ENCODE assay signal across 13 cellular contexts in genomic region chr15:75170711-75171341, GRCh38. TPM values are rescaled to one million over a fixed set of nuclear protein-coding genes. Genes with fewer than 3 reads are reported as not detected.
DNase-seq lines count a peak whose midpoint lies in the region; ATAC-seq and TF ChIP-seq lines count a peak whose summit lies in the region.
"Had no signal": no experiment of that assay in that cellular context is flagged by ENCODE, and none has a peak within 500 bp of the region (broad histone marks: within the 10 kb centered on the region; RNA-seq: fewer than 3 reads in every experiment).

No MANE protein-coding gene starts in this region.

- H3K4me1 Mint-ChIP-seq in activated T-helper 17 cell treated with anti-CD3 and anti-CD28 coated beads, Interleukin-2, amount 50 U/mL, for 72 hours = peaks cover 11% of the 10 kb centered on the region

- peaks cover 4% of the 10 kb centered on the region for H3K9me3 Mint-ChIP-seq in activated T-helper 17 cell treated with anti-CD3 and anti-CD28 coated beads, Interleukin-2, amount 50 U/mL, for 72 hours

- H3K27ac ChIP-seq in BLaER1 treated with 17β-estradiol and CSF1 and Interleukin-3, amounts not matched to agents 10 nM and 100 nM = peak overlapping the region in 10 of 11 experiments; percentile 47 to 87 (median 79); a peak in 20 of 22 replicates
- H3K27ac ChIP-seq: spleen had no signal

- peak overlapping the region in 7 of 11 experiments; percentile 22 to 68 (median 62); a peak in 12 of 22 replicates for H3K9ac ChIP-seq in BLaER1 treated with 17β-estradiol and CSF1 and Interleukin-3, amounts not matched to agents 10 nM and 100 nM

- peaks cover 0 to 43% (median 11%) of the 10 kb centered on the region in 11 experiments; a peak in 14 of 22 replicates for H3K9me3 ChIP-seq in BLaER1 treated with 17β-estradiol and CSF1 and Interleukin-3, amounts not matched to agents 10 nM and 100 nM (replicated peaks in 1 of 11)

- peaks cover 0 to 6% (median 0%) of the 10 kb centered on the region in 11 experiments; a peak in 1 of 22 replicates for H3K36me3 ChIP-seq in BLaER1 treated with 17β-estradiol and CSF1 and Interleukin-3, amounts not matched to agents 10 nM and 100 nM
- H3K36me3 ChIP-seq: spleen had no signal

- TF ChIP-seq RAD21 in Ishikawa (IDR thresholded peaks at IDR 0.05; ENCODE audit: low read depth) = no peak

- H3K27me3 ChIP-seq in BLaER1 treated with 17β-estradiol and CSF1 and Interleukin-3, amounts not matched to agents 10 nM and 100 nM = no peaks in the 10 kb centered on the region
- H3K27me3 ChIP-seq: spleen had no signal

- no peaks in the 10 kb centered on the region for H3K36me3 Mint-ChIP-seq in activated T-helper 17 cell treated with anti-CD3 and anti-CD28 coated beads, Interleukin-2, amount 50 U/mL, for 72 hours (ENCODE audit: low read depth)

- peak overlapping the region; percentile 2 for H3K4me3 Mint-ChIP-seq in activated T-helper 17 cell treated with anti-CD3 and anti-CD28 coated beads, Interleukin-2, amount 50 U/mL, for 72 hours

- peak overlapping the region; percentile 59 to 97 (median 86) for H3K4me2 ChIP-seq in BLaER1 treated with 17β-estradiol and CSF1 and Interleukin-3, amounts not matched to agents 10 nM and 100 nM

- peak; percentile 71 for DNase-seq in kidney tubule cell (ENCODE audit: low spot score)
- no peak for DNase-seq in RKO (ENCODE audit: low spot score)
- DNase-seq in SK-N-DZ (ENCODE audit: low spot score) = no peak
- DNase-seq: activated CD8-positive, alpha-beta memory T cell treated with anti-CD3 and anti-CD28 coated beads, Interleukin-2, amount 50 U/mL, for 4 hours; erythroblast; MM.1S; spleen had no signal

- H3K4me1 ChIP-seq in BLaER1 treated with 17β-estradiol and CSF1 and Interleukin-3, amounts not matched to agents 10 nM and 100 nM = peaks cover 32 to 96% (median 80%) of the 10 kb centered on the region in 10 experiments

- peak overlapping the region in 1 of 10 experiments; percentile 43; a peak in 1 of 20 replicates for H3K4me3 ChIP-seq in BLaER1 treated with 17β-estradiol and CSF1 and Interleukin-3, amounts not matched to agents 10 nM and 100 nM
- H3K4me3 ChIP-seq: spleen had no signal

- no peaks in the 10 kb centered on the region for H4K20me1 ChIP-seq in BLaER1 treated with 17β-estradiol and CSF1 and Interleukin-3, amounts not matched to agents 10 nM and 100 nM

- peak; percentile 27; the same call in 1 of the 2 replicates for TF ChIP-seq EP300 in Ishikawa (IDR thresholded peaks at IDR 0.05; ENCODE audit: borderline replicate concordance)

- H3K27ac Mint-ChIP-seq in activated T-helper 17 cell treated with anti-CD3 and anti-CD28 coated beads, Interleukin-2, amount 50 U/mL, for 72 hours = no peak overlapping the region

- no peak for ATAC-seq in activated T-helper 17 cell treated with anti-CD3 and anti-CD28 coated beads, Interleukin-2, amount 50 U/mL, for 72 hours (replicated peaks)
- ATAC-seq in GM18861 (IDR thresholded peaks at IDR 0.05; ENCODE audit: unreplicated experiment) (no peak), GM19351 (IDR thresholded peaks at IDR 0.05; ENCODE audit: unreplicated experiment) (no peak)

- H3K27me3 Mint-ChIP-seq in activated T-helper 17 cell treated with anti-CD3 and anti-CD28 coated beads, Interleukin-2, amount 50 U/mL, for 72 hours = peaks cover 5% of the 10 kb centered on the region
- H3K27me3 Mint-ChIP-seq: naive thymus-derived CD4-positive, alpha-beta T cell had no signal

TF ChIP-seq in Ishikawa, 13 proteins besides CTCF, POLR2A, EP300 and RAD21:
- TF ChIP-seq TEAD4 (IDR thresholded peaks at IDR 0.05) (peak; percentile 57), NFIC (IDR thresholded peaks at IDR 0.05) (peak; percentile 58), FOXM1 (IDR thresholded peaks at IDR 0.05; ENCODE audit: borderline replicate concordance, low read depth) (peak; percentile 15; the same call in 1 of the 2 replicates), ZBTB7A (IDR thresholded peaks at IDR 0.05; ENCODE audit: low read depth) (no peak), USF1 (IDR thresholded peaks at IDR 0.05) (no peak), MAX (IDR thresholded peaks at IDR 0.05) (0 out of 2 replicates have a peak, but pooled peaks have one; percentile 20), REST (IDR thresholded peaks at IDR 0.05; ENCODE audit: low read depth) (no peak), YY1 (IDR thresholded peaks at IDR 0.05; ENCODE audit: low read depth) (0 out of 2 replicates have a peak, but pooled peaks have one; percentile 40)

RNA-seq across cellular contexts. Expression of gene C15orf39, which starts 30.9 kb away (rescaled TPM):
- total RNA-seq in activated T-helper 17 cell treated with anti-CD3 and anti-CD28 coated beads, Interleukin-2, amount 50 U/mL, for 72 hours = 10 to 100 TPM; 20.4 to 32.3 TPM
- 9.6 and 10.9 TPM in 2 replicates for polyA plus RNA-seq in SK-N-DZ (2014; cell fraction: cytosol; rRNA removed)
- polyA plus RNA-seq in SK-N-DZ (2014; cell fraction: nucleus; rRNA removed) = 3.4 and 6.2 TPM in 2 replicates
